Comparison of ENCODE assay signal across 10 cellular contexts in genomic region chr10:63173468-63174227, GRCh38. TPM values are rescaled to one million over a fixed set of nuclear protein-coding genes. Genes with fewer than 3 reads are reported as not detected.
A peak's percentile ranks its signal among the peaks of the same experiment; 100 is the strongest.
DNase-seq lines count a peak whose midpoint lies in the region; ATAC-seq and TF ChIP-seq lines count a peak whose summit lies in the region.
"Had no signal": no experiment of that assay in that cellular context is flagged by ENCODE, and none has a peak within 500 bp of the region (broad histone marks: within the 10 kb centered on the region; RNA-seq: fewer than 3 reads in every experiment).

No MANE protein-coding gene starts in this region.

- no peaks in the 10 kb centered on the region for H3K9me3 ChIP-seq in SK-N-SH
- H3K9me3 ChIP-seq: A549, testis had no signal

- no peak overlapping the region for H2AFZ ChIP-seq in SK-N-SH (ENCODE audit: low read depth)

- H3K36me3 Mint-ChIP-seq in activated CD4-positive, alpha-beta T cell treated with anti-CD3 and anti-CD28 coated beads for 36 hours (ENCODE audit: low read depth), result peaks cover 60% of the 10 kb centered on the region
- peaks cover 30% of the 10 kb centered on the region for H3K36me3 Mint-ChIP-seq in HFFc6 (ENCODE audit: low read depth)
- peaks cover 41% of the 10 kb centered on the region for H3K36me3 Mint-ChIP-seq in natural killer cell treated with Interleukin-12 subunit alpha and Interleukin-12 subunit beta and Interleukin-15 and Interleukin-18, amount 100 ng/mL, for 72 hours
- peaks cover 24% of the 10 kb centered on the region for H3K36me3 Mint-ChIP-seq in type B pancreatic cell

- H3K27ac Mint-ChIP-seq in activated CD4-positive, alpha-beta T cell treated with anti-CD3 and anti-CD28 coated beads for 36 hours, result peak overlapping the region; percentile 72
- peak overlapping the region; percentile 16; the same call in 1 of the 2 replicates for H3K27ac Mint-ChIP-seq in HFFc6
- H3K27ac Mint-ChIP-seq in natural killer cell treated with Interleukin-12 subunit alpha and Interleukin-12 subunit beta and Interleukin-15 and Interleukin-18, amount 100 ng/mL, for 72 hours, result peak overlapping the region; percentile 89 to 93
- no peak overlapping the region for H3K27ac Mint-ChIP-seq in type B pancreatic cell

- no peaks in the 10 kb centered on the region for H3K27me3 Mint-ChIP-seq in activated CD4-positive, alpha-beta T cell treated with anti-CD3 and anti-CD28 coated beads for 36 hours
- no peaks in the 10 kb centered on the region; the same call in none of the 2 replicates for H3K27me3 Mint-ChIP-seq in HFFc6 (ENCODE audit: insufficient read depth)
- no peaks in the 10 kb centered on the region for H3K27me3 Mint-ChIP-seq in natural killer cell treated with Interleukin-12 subunit alpha and Interleukin-12 subunit beta and Interleukin-15 and Interleukin-18, amount 100 ng/mL, for 72 hours
- no peaks in the 10 kb centered on the region for H3K27me3 Mint-ChIP-seq in type B pancreatic cell

- H3K27me3 ChIP-seq in SK-N-SH (ENCODE audit: insufficient read depth), result no peaks in the 10 kb centered on the region
- H3K27me3 ChIP-seq: testis had no signal

- TF ChIP-seq CTCF in HFFc6 (IDR thresholded peaks at IDR 0.05), result no peak
- no peak for TF ChIP-seq CTCF in SK-N-SH (IDR thresholded peaks at IDR 0.05)
- TF ChIP-seq CTCF in type B pancreatic cell (conservative IDR thresholded peaks at IDR 0.05), result no peak

- no peak for DNase-seq in activated CD4-positive, alpha-beta T cell treated with anti-CD3 and anti-CD28 coated beads for 36 hours
- DNase-seq in activated CD4-positive, alpha-beta T cell treated with anti-CD3 and anti-CD28 coated beads for 1 hour, result no peak
- no peak for DNase-seq in HFFc6
- DNase-seq in M059J (ENCODE audit: low read depth), result peak; percentile 12
- DNase-seq in natural killer cell treated with Interleukin-12 subunit alpha and Interleukin-12 subunit beta and Interleukin-15 and Interleukin-18, amount 100 ng/mL, for 72 hours (ENCODE audit: low spot score), result no peak
- no peak for DNase-seq in SK-N-SH
- no peak for DNase-seq in type B pancreatic cell (ENCODE audit: extremely low spot score, unreplicated experiment)
- DNase-seq in nucleus accumbens (lab: John Stamatoyannopoulos, UW), result no peak
- DNase-seq: testis had no signal

- H3K9ac ChIP-seq in SK-N-SH, result no peak overlapping the region

- no peak overlapping the region for H3K4me3 ChIP-seq in SK-N-SH (ENCODE audit: low read depth in 2 of 2, low read length in 1 of 2)
- H3K4me3 ChIP-seq: A549, testis had no signal

- no peak overlapping the region for H3K4me2 ChIP-seq in SK-N-SH
- H3K4me2 ChIP-seq: A549 had no signal

- POLR2A ChIA-PET in activated CD4-positive, alpha-beta T cell treated with anti-CD3 and anti-CD28 coated beads for 36 hours (lab: Charles Lee), result interaction anchor here (0.6 to 0.7 kb wide), 2 partner anchors 13 to 580 kb away, joined by 3 to 4 read pairs; no protein-coding TSS in a partner anchor
- POLR2A ChIA-PET in SK-N-SH (lab: Yijun Ruan, JAX), result interaction anchor here (0.6 kb wide), 1 partner anchor 458 kb away, joined by 3 read pairs; no protein-coding TSS in a partner anchor

- TF ChIP-seq RAD21 in SK-N-SH (IDR thresholded peaks at IDR 0.05; ENCODE audit: low read length), result no peak

- CTCF ChIA-PET in activated CD4-positive, alpha-beta T cell treated with anti-CD3 and anti-CD28 coated beads for 36 hours (lab: Charles Lee), result interaction anchor here (0.6 to 1.8 kb wide), 9 partner anchors 14 to 546 kb away, joined by 3 to 6 read pairs (median 3); no protein-coding TSS in a partner anchor
- CTCF ChIA-PET in SK-N-SH (lab: Yijun Ruan, JAX), result interaction anchor here (0.9 to 2.8 kb wide), 2 partner anchors 547 to 580 kb away, joined by 3 to 15 read pairs; no protein-coding TSS in a partner anchor

- intact Hi-C loops in activated CD4-positive, alpha-beta T cell treated with anti-CD3 and anti-CD28 coated beads for 36 hours (cut with DNase I, micrococcal nuclease), result loop anchor here (1.0 to 5.0 kb wide), 6 partner anchors 33 to 534 kb away; partner anchors contain the start of genes NRBF2 (in 1 of the 2) and REEP3 (in 1 of the 2)

- peaks cover 69 to 87% of the 10 kb centered on the region in 2 experiments for H3K36me3 ChIP-seq in SK-N-SH (replicated peaks in 1 of 2; ENCODE audit: control insufficient read depth in 1 of 2, insufficient read depth in 2 of 2, low read length in 1 of 2)

- no peaks in the 10 kb centered on the region for H4K20me1 ChIP-seq in SK-N-SH (ENCODE audit: insufficient read depth)

- WGBS in SK-N-SH (ENCODE audit: low lambda C conversion rate), result 100% methylated on average over 1 of the region's 1 CpG

- no peak overlapping the region for H3K27ac ChIP-seq in SK-N-SH (ENCODE audit: low read depth in 2 of 2, low read length in 1 of 2)
- H3K27ac ChIP-seq: A549, testis had no signal

- H3K4me3 Mint-ChIP-seq in activated CD4-positive, alpha-beta T cell treated with anti-CD3 and anti-CD28 coated beads for 36 hours, result no peak overlapping the region
- H3K4me3 Mint-ChIP-seq in HFFc6 (no peak overlapping the region), type B pancreatic cell (no peak overlapping the region)
- H3K4me3 Mint-ChIP-seq in natural killer cell treated with Interleukin-12 subunit alpha and Interleukin-12 subunit beta and Interleukin-15 and Interleukin-18, amount 100 ng/mL, for 72 hours, result peak overlapping the region; percentile 69

- TF ChIP-seq EP300 in SK-N-SH (IDR thresholded peaks at IDR 0.05; ENCODE audit: borderline replicate concordance in 1 of 2, low read depth in 1 of 2, low read length in 1 of 2), result no peak

- peaks cover 52% of the 10 kb centered on the region for H3K4me1 Mint-ChIP-seq in activated CD4-positive, alpha-beta T cell treated with anti-CD3 and anti-CD28 coated beads for 36 hours
- H3K4me1 Mint-ChIP-seq in HFFc6 (ENCODE audit: low read depth) (peaks cover 12% of the 10 kb centered on the region; the same call in 1 of the 2 replicates), type B pancreatic cell (ENCODE audit: unreplicated experiment) (peaks cover 7% of the 10 kb centered on the region)
- peaks cover 44 to 52% of the 10 kb centered on the region in 2 donors for H3K4me1 Mint-ChIP-seq in natural killer cell treated with Interleukin-12 subunit alpha and Interleukin-12 subunit beta and Interleukin-15 and Interleukin-18, amount 100 ng/mL, for 72 hours (ENCODE audit: low read depth in 2 of 2)

- H3K9me3 Mint-ChIP-seq in activated CD4-positive, alpha-beta T cell treated with anti-CD3 and anti-CD28 coated beads for 36 hours (ENCODE audit: low read depth), result no peaks in the 10 kb centered on the region
- no peaks in the 10 kb centered on the region for H3K9me3 Mint-ChIP-seq in HFFc6
- H3K9me3 Mint-ChIP-seq in natural killer cell treated with Interleukin-12 subunit alpha and Interleukin-12 subunit beta and Interleukin-15 and Interleukin-18, amount 100 ng/mL, for 72 hours, result peaks cover 3% of the 10 kb centered on the region
- no peaks in the 10 kb centered on the region for H3K9me3 Mint-ChIP-seq in type B pancreatic cell

- H3K4me1 ChIP-seq in SK-N-SH (ENCODE audit: control insufficient read depth in 1 of 2, insufficient read depth in 2 of 2, low read depth in 1 of 2, low read length in 1 of 2), result peaks cover 0 to 5% of the 10 kb centered on the region in 2 experiments; a peak in 2 of 4 replicates
- H3K4me1 ChIP-seq: A549, testis had no signal

- ATAC-seq in activated CD4-positive, alpha-beta T cell treated with anti-CD3 and anti-CD28 coated beads for 36 hours, result peak; percentile 96
- ATAC-seq in natural killer cell treated with Interleukin-12 subunit alpha and Interleukin-12 subunit beta and Interleukin-15 and Interleukin-18, amount 100 ng/mL, for 72 hours, result peak; percentile 96 to 99
- ATAC-seq: A549 had no signal

- no peaks in the 10 kb centered on the region for H3K9me2 ChIP-seq in SK-N-SH

- H3F3A ChIP-seq in SK-N-SH (replicated peaks; ENCODE audit: insufficient read depth), result peaks cover 24% of the 10 kb centered on the region

- H3K79me2 ChIP-seq in SK-N-SH (ENCODE audit: insufficient read depth), result no peaks in the 10 kb centered on the region

TF ChIP-seq in SK-N-SH, 30 proteins besides CTCF, POLR2A, EP300 and RAD21 (continues in another document):
- no peak for TF ChIP-seq TEAD4 (IDR thresholded peaks at IDR 0.05; ENCODE audit: borderline replicate concordance, insufficient read depth)
- no peak for TF ChIP-seq EZH2phosphoT487 (IDR thresholded peaks at IDR 0.05; ENCODE audit: borderline replicate concordance, low read depth)
- no peak for TF ChIP-seq MEF2A (IDR thresholded peaks at IDR 0.05; ENCODE audit: borderline replicate concordance, low read depth)
- TF ChIP-seq JUND (IDR thresholded peaks at IDR 0.05), result no peak
- TF ChIP-seq FOXM1 (IDR thresholded peaks at IDR 0.05; ENCODE audit: low read depth), result no peak
- no peak for TF ChIP-seq MXI1 (IDR thresholded peaks at IDR 0.05; ENCODE audit: low read depth, low read length)
- no peak for TF ChIP-seq CHD2 (IDR thresholded peaks at IDR 0.05; ENCODE audit: low read length, partially characterized antibody)
- no peak for TF ChIP-seq ELF1 (IDR thresholded peaks at IDR 0.05)
- no peak for TF ChIP-seq PBX3 (IDR thresholded peaks at IDR 0.05)
- no peak for TF ChIP-seq MAX (IDR thresholded peaks at IDR 0.05; ENCODE audit: low read depth)
- no peak for TF ChIP-seq TAF1 (IDR thresholded peaks at IDR 0.05; ENCODE audit: borderline replicate concordance, low read depth, low read length)

RNA-seq across cellular contexts. Expression of gene NRBF2, which starts 40.5 kb away (rescaled TPM):
- total RNA-seq in activated CD4-positive, alpha-beta T cell treated with anti-CD3 and anti-CD28 coated beads for 36 hours, result 10 to 100 TPM; 23.9 to 24.1 TPM
- total RNA-seq in HFFc6 (2021; fragmentation: NEBNext Ultra II Directional; extraction: Animal tissue kit (Norgen Biotek cat#: 25700)), result 10 to 100 TPM; 25.6 to 31.2 (median 28.0) TPM
- total RNA-seq in M059J (2014; rRNA removed; shearing (Covaris generic)), result 28.0 and 30.2 TPM in 2 replicates
- total RNA-seq in natural killer cell treated with Interleukin-12 subunit alpha and Interleukin-12 subunit beta and Interleukin-15 and Interleukin-18, amount 100 ng/mL, for 72 hours, result 10 to 100 TPM; 20.7 to 32.8 TPM
- 8.9 and 13.2 TPM in 2 replicates for polyA plus RNA-seq in SK-N-SH (2012; rRNA removed)
- polyA plus RNA-seq in SK-N-SH (2012; cell fraction: cytosol; rRNA removed), result 15.2 and 16.8 TPM in 2 replicates
- polyA plus RNA-seq in SK-N-SH (2012; cell fraction: nucleus; rRNA removed), result 2.9 and 5.6 TPM in 2 replicates
- 22.1 and 25.0 TPM in 2 replicates for total RNA-seq in type B pancreatic cell (ENCODE audit: low replicate concordance)
